10 cellular contexts compared by ENCODE assay signal in the genomic region with DNA sequence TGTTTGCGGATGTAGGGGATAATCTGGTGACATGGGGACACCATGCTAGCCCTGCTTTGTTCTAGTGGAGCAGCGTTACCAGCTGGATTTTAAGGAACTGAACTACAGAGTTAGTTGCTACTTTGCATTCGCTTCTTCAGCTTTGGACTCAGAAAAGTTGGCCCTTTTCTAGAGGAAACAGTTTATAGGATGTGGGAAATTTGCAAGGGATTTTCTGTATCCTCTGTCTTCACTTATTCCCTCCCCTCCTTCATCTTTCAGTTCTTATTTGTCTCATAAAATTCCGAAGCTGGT. TPM values are rescaled to one million over a fixed set of nuclear protein-coding genes. Genes with fewer than 3 reads are reported as not detected.
A peak's percentile ranks its signal among the peaks of the same experiment; 100 is the strongest.
DNase-seq lines count a peak whose midpoint lies in the region; ATAC-seq, FAIRE-seq and TF ChIP-seq lines count a peak whose summit lies in the region.
"Had no signal": no experiment of that assay in that cellular context is flagged by ENCODE, and none has a peak within 500 bp of the region (broad histone marks: within the 10 kb centered on the region; RNA-seq: fewer than 3 reads in every experiment).

No MANE protein-coding gene starts in this region.

- no peaks in the 10 kb centered on the region for H3K27me3 ChIP-seq in keratinocyte (ENCODE audit: control insufficient read depth, extremely low read depth, insufficient read depth, low read length)
- no peaks in the 10 kb centered on the region for H3K27me3 ChIP-seq in suprapubic skin
- H3K27me3 ChIP-seq: uterus had no signal

- intact Hi-C loops in activated CD8-positive, alpha-beta T cell treated with anti-CD3 and anti-CD28 coated beads for 36 hours (cut with micrococcal nuclease), result loop anchor here (2.0 to 5.0 kb wide), 2 partner anchors 50 to 81 kb away; no protein-coding TSS in a partner anchor

- H3K4me1 Mint-ChIP-seq in activated T-cell treated with anti-CD3 and anti-CD28 coated beads, Interleukin-2, amount 50 U/mL, for 4 hours (ENCODE audit: low read depth), result peaks cover 77% of the 10 kb centered on the region
- H3K4me1 Mint-ChIP-seq in activated CD8-positive, alpha-beta T cell treated with anti-CD3 and anti-CD28 coated beads for 36 hours (ENCODE audit: low read depth), result peaks cover 81% of the 10 kb centered on the region

- POLR2A ChIA-PET in activated CD8-positive, alpha-beta T cell treated with anti-CD3 and anti-CD28 coated beads for 36 hours (lab: Charles Lee), result interaction anchor here (1.4 to 5.4 kb wide), 8 partner anchors 9 to 83 kb away, joined by 4 to 32 read pairs (median 8); no protein-coding TSS in a partner anchor

- H3K27me3 Mint-ChIP-seq in activated T-cell treated with anti-CD3 and anti-CD28 coated beads, Interleukin-2, amount 50 U/mL, for 4 hours (ENCODE audit: low read depth), result no peaks in the 10 kb centered on the region
- H3K27me3 Mint-ChIP-seq in activated CD8-positive, alpha-beta T cell treated with anti-CD3 and anti-CD28 coated beads for 36 hours, result no peaks in the 10 kb centered on the region

- CTCF ChIA-PET in activated CD8-positive, alpha-beta T cell treated with anti-CD3 and anti-CD28 coated beads for 36 hours (lab: Charles Lee), result interaction anchor here (1.0 to 3.2 kb wide), 8 partner anchors 10 to 108 kb away, joined by 3 to 24 read pairs (median 4); partner anchors contain the start of genes NDUFA13 and TSSK6

- H3K4me1 ChIP-seq in keratinocyte (ENCODE audit: control insufficient read depth, extremely low read depth, insufficient read depth, low read length) (peaks cover 57% of the 10 kb centered on the region), suprapubic skin (peaks cover 80% of the 10 kb centered on the region)

- H3K27ac Mint-ChIP-seq in activated CD8-positive, alpha-beta T cell treated with anti-CD3 and anti-CD28 coated beads for 36 hours, result no peak overlapping the region

- H2AFZ ChIP-seq in keratinocyte (ENCODE audit: control insufficient read depth, low read length), result no peak overlapping the region

- peak overlapping the region; percentile 68 for H3K27ac ChIP-seq in keratinocyte (ENCODE audit: control insufficient read depth, insufficient read depth, low read length)
- peak overlapping the region; percentile 97 for H3K27ac ChIP-seq in suprapubic skin

- H3K36me3 ChIP-seq in keratinocyte (ENCODE audit: control insufficient read depth in 2 of 2, extremely low read depth in 1 of 2, insufficient read depth in 2 of 2, low read length in 2 of 2), result peaks cover 3 to 6% of the 10 kb centered on the region in 2 experiments
- H3K36me3 ChIP-seq in suprapubic skin, result no peaks in the 10 kb centered on the region
- H3K36me3 ChIP-seq: uterus had no signal

- ATAC-seq in activated T-cell treated with anti-CD3 and anti-CD28 coated beads, Interleukin-2, amount 50 U/mL, for 4 hours, result no peak
- ATAC-seq in activated CD8-positive, alpha-beta T cell treated with anti-CD3 and anti-CD28 coated beads for 36 hours, result no peak
- ATAC-seq in HG02852 (IDR thresholded peaks at IDR 0.05; ENCODE audit: unreplicated experiment) (no peak), HG03135 (IDR thresholded peaks at IDR 0.05; ENCODE audit: unreplicated experiment) (no peak)

- TF ChIP-seq POLR2A in suprapubic skin (IDR thresholded peaks at IDR 0.05), result no peak

- peaks cover 64% of the 10 kb centered on the region for H3K79me2 ChIP-seq in keratinocyte (ENCODE audit: control insufficient read depth, insufficient read depth, low read length)

- peak overlapping the region; percentile 98 for H3K4me3 Mint-ChIP-seq in activated T-cell treated with anti-CD3 and anti-CD28 coated beads, Interleukin-2, amount 50 U/mL, for 4 hours
- peak overlapping the region; percentile 97 for H3K4me3 Mint-ChIP-seq in activated CD8-positive, alpha-beta T cell treated with anti-CD3 and anti-CD28 coated beads for 36 hours

- TF ChIP-seq CTCF in activated CD8-positive, alpha-beta T cell treated with anti-CD3 and anti-CD28 coated beads for 36 hours (IDR thresholded peaks at IDR 0.05), result no peak
- TF ChIP-seq CTCF in keratinocyte (optimal IDR thresholded peaks at IDR 0.05 in 1 of 3, IDR thresholded peaks at IDR 0.05 in 1 of 3, conservative IDR thresholded peaks at IDR 0.05 in 1 of 3; ENCODE audit: extremely low read depth in 1 of 3, insufficient read depth in 2 of 3, low read length in 3 of 3) (no peak), suprapubic skin (IDR thresholded peaks at IDR 0.05) (no peak)

- no peaks in the 10 kb centered on the region for H3K9me3 ChIP-seq in keratinocyte (ENCODE audit: control insufficient read depth, low read depth, low read length)
- H3K9me3 ChIP-seq in suprapubic skin, result no peaks in the 10 kb centered on the region
- H3K9me3 ChIP-seq: uterus had no signal

- FAIRE-seq in keratinocyte (lab: Jason Lieb, UNC), result no peak
- FAIRE-seq: colon had no signal

- peaks cover 14% of the 10 kb centered on the region for H3K9me1 ChIP-seq in keratinocyte (ENCODE audit: control insufficient read depth, extremely low read depth, insufficient read depth, low read length)

- no peaks in the 10 kb centered on the region for H3K9me3 Mint-ChIP-seq in activated T-cell treated with anti-CD3 and anti-CD28 coated beads, Interleukin-2, amount 50 U/mL, for 4 hours
- no peaks in the 10 kb centered on the region for H3K9me3 Mint-ChIP-seq in activated CD8-positive, alpha-beta T cell treated with anti-CD3 and anti-CD28 coated beads for 36 hours

- no peaks in the 10 kb centered on the region for H3K36me3 Mint-ChIP-seq in activated T-cell treated with anti-CD3 and anti-CD28 coated beads, Interleukin-2, amount 50 U/mL, for 4 hours (ENCODE audit: insufficient read depth)
- peaks cover 24% of the 10 kb centered on the region for H3K36me3 Mint-ChIP-seq in activated CD8-positive, alpha-beta T cell treated with anti-CD3 and anti-CD28 coated beads for 36 hours (ENCODE audit: low read depth)

- peaks cover 35% of the 10 kb centered on the region for H4K20me1 ChIP-seq in keratinocyte (ENCODE audit: control insufficient read depth, extremely low read depth, insufficient read depth, low read length)

- H3K9ac ChIP-seq in keratinocyte (ENCODE audit: control insufficient read depth, extremely low read depth, insufficient read depth, low read length), result peak overlapping the region; percentile 88

- 73% methylated on average over 4 of the region's 4 CpGs for WGBS in suprapubic skin

- peak overlapping the region in 1 of 3 experiments; percentile 93 for H3K4me3 ChIP-seq in keratinocyte (ENCODE audit: control insufficient read depth in 2 of 3, extremely low read depth in 1 of 3, insufficient read depth in 2 of 3, low read depth in 1 of 3, low read length in 3 of 3)
- peak overlapping the region; percentile 84 for H3K4me3 ChIP-seq in suprapubic skin

- no peak for TF ChIP-seq EP300 in suprapubic skin (IDR thresholded peaks at IDR 0.05)

- H3K4me2 ChIP-seq in keratinocyte (ENCODE audit: control insufficient read depth, extremely low read depth, insufficient read depth, low read depth, low read length), result peak overlapping the region; percentile 93

- dilution Hi-C loops in keratinocyte (cut with MboI; ENCODE audit: extremely low pct_ligation_motif_present, low sequenced_read_pairs), result no loop called here

- no peak for DNase-seq in activated T-cell treated with anti-CD3 and anti-CD28 coated beads, Interleukin-2, amount 50 U/mL, for 4 hours
- DNase-seq in activated T-cell treated with anti-CD3 and anti-CD28 coated beads, Interleukin-2, amount 50 U/mL, for 1 hour, result no peak
- DNase-seq in activated CD8-positive, alpha-beta T cell treated with anti-CD3 and anti-CD28 coated beads for 36 hours, result no peak
- DNase-seq in keratinocyte (ENCODE audit: low read depth, low spot score) (no peak), suprapubic skin (ENCODE audit: low spot score in 2 of 2) (no peak), middle frontal gyrus (ENCODE audit: extremely low spot score, low spot score) (no peak)
- DNase-seq: uterus had no signal

RNA-seq across cellular contexts. Expression of gene GATAD2A, which starts 2.1 kb away (rescaled TPM):
- 100 to 1,000 TPM; 187 to 240 (median 205) TPM for total RNA-seq in activated T-cell treated with anti-CD3 and anti-CD28 coated beads, Interleukin-2, amount 50 U/mL, for 4 hours
- 100 to 1,000 TPM; 132 to 136 TPM for total RNA-seq in activated CD8-positive, alpha-beta T cell treated with anti-CD3 and anti-CD28 coated beads for 36 hours
- 14.6 to 81.0 TPM (median 28.4 TPM) in 3 replicates for polyA plus RNA-seq in keratinocyte
- 71.6 TPM for polyA plus RNA-seq in keratinocyte (2011; ENCODE audit: low read depth)
- 26.1 and 55.1 TPM in 2 replicates for polyA plus RNA-seq in keratinocyte (2011; cell fraction: cytosol; rRNA removed)
- polyA plus RNA-seq in keratinocyte (2011; cell fraction: nucleus; rRNA removed), result 33.4 and 37.0 TPM in 2 replicates
- 33.8 and 64.9 TPM in 2 replicates for polyA plus RNA-seq in keratinocyte (2012; ENCODE audit: low replicate concordance)
- polyA minus RNA-seq in keratinocyte, result 10.3 to 40.8 TPM (median 17.9 TPM) in 3 replicates
- 76.4 TPM for polyA minus RNA-seq in keratinocyte (2011; cell fraction: cytosol; rRNA and poly(A)+ RNA removed)
- 22.9 and 25.1 TPM in 2 replicates for polyA minus RNA-seq in keratinocyte (2011; cell fraction: nucleus; rRNA and poly(A)+ RNA removed)
- total RNA-seq in suprapubic skin, result 10 to 100 TPM; 83.1 to 88.8 (median 86.4) TPM
